ENCODE assay signal across 19 cellular contexts in the genomic region with DNA sequence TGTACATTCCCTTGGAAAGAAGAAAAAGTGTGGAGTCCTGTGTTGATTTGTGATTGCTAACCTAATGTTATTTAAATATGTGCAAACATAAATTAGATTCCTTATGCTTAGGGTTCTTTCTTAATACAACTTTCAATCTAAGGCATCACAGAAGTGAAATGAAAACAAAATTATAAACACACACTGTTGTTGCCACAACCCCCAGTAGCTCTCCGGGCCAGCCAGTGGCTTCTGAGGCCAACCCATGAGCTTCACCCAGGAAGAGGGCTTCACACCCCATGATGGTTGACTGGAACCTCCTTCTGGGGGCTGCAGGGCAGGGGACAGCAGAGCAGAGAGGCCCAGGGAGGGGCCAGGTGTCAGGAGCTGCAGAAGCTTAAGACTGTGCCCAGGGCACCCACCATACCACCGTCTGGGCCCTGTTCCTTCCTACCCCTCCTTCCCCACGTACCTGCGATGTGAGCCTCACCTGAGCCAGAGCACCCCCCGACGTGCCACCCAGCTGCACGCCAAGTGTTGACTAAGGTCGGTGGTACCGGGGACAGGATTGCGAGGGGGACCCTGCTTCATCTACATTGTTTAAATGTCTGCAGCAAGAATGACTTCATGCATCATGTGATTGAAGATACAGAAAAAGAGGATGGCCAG.
A peak's percentile ranks its signal among the peaks of the same experiment; 100 is the strongest.
DNase-seq lines count a peak whose midpoint lies in the region; ATAC-seq and TF ChIP-seq lines count a peak whose summit lies in the region.
"Had no signal": no experiment of that assay in that cellular context is flagged by ENCODE, and none has a peak within 500 bp of the region (broad histone marks: within the 10 kb centered on the region; RNA-seq: fewer than 3 reads in every experiment).

No MANE protein-coding gene starts in this region.

- H3K4me1 Mint-ChIP-seq in chondrocyte (ENCODE audit: low read depth), result peaks cover 8% of the 10 kb centered on the region
- H3K4me1 Mint-ChIP-seq: B cell; CD4-positive, CD25-positive, alpha-beta regulatory T cell had no signal

- no peaks in the 10 kb centered on the region for H3K27me3 Mint-ChIP-seq in chondrocyte (ENCODE audit: low read depth)

- H3K4me1 ChIP-seq in esophagus muscularis mucosa, result no peaks in the 10 kb centered on the region
- no peaks in the 10 kb centered on the region for H3K4me1 ChIP-seq in osteoblast (ENCODE audit: insufficient read depth, low read length)
- H3K4me1 ChIP-seq in upper lobe of right lung, result no peaks in the 10 kb centered on the region
- H3K4me1 ChIP-seq: Caco-2 had no signal

- H3K4me2 ChIP-seq in osteoblast (ENCODE audit: insufficient read depth, low read length), result no peak overlapping the region

- H3K9me3 ChIP-seq in esophagus muscularis mucosa, result peaks cover 0 to 9% (median 0%) of the 10 kb centered on the region in 4 donors
- no peaks in the 10 kb centered on the region for H3K9me3 ChIP-seq in osteoblast (ENCODE audit: low read depth, low read length)
- no peaks in the 10 kb centered on the region for H3K9me3 ChIP-seq in upper lobe of right lung
- H3K9me3 ChIP-seq: BLaER1, Caco-2 had no signal

- H3K4me3 Mint-ChIP-seq in chondrocyte (ENCODE audit: unreplicated experiment), result no peak overlapping the region
- H3K4me3 Mint-ChIP-seq: B cell; CD4-positive, CD25-positive, alpha-beta regulatory T cell; CD8-positive, alpha-beta T cell; H9 had no signal

- H3K79me2 ChIP-seq in osteoblast (ENCODE audit: insufficient read depth, low read length), result no peaks in the 10 kb centered on the region

- H3K4me3 ChIP-seq in esophagus muscularis mucosa (no peak overlapping the region), osteoblast (ENCODE audit: insufficient read depth, low read length) (no peak overlapping the region), upper lobe of right lung (no peak overlapping the region), H7 (ENCODE audit: insufficient read depth, low read depth, low read length) (no peak overlapping the region)
- H3K4me3 ChIP-seq: BLaER1 had no signal

- ATAC-seq in upper lobe of right lung, result no peak
- ATAC-seq: CD8-positive, alpha-beta T cell; HCT116 had no signal

- peaks cover 0 to 49% (median 0%) of the 10 kb centered on the region in 4 donors for H3K27me3 ChIP-seq in esophagus muscularis mucosa
- H3K27me3 ChIP-seq in osteoblast (ENCODE audit: insufficient read depth, low read length), result no peaks in the 10 kb centered on the region
- no peaks in the 10 kb centered on the region for H3K27me3 ChIP-seq in upper lobe of right lung
- H3K27me3 ChIP-seq in H7 (ENCODE audit: control insufficient read depth, insufficient read depth, low read length), result no peaks in the 10 kb centered on the region
- H3K27me3 ChIP-seq: BLaER1 had no signal

- intact Hi-C loops in esophagus muscularis mucosa (cut with DNase I), result no loop called here
- intact Hi-C loops in upper lobe of right lung (cut with DNase I), result no loop called here

- TF ChIP-seq CTCF in chondrocyte (IDR thresholded peaks at IDR 0.05) (no peak), esophagus muscularis mucosa (IDR thresholded peaks at IDR 0.05) (no peak), osteoblast (IDR thresholded peaks at IDR 0.05; ENCODE audit: extremely low read depth, low read depth, low read length) (no peak), upper lobe of right lung (IDR thresholded peaks at IDR 0.05) (no peak)

- peaks cover 5% of the 10 kb centered on the region for H3K36me3 Mint-ChIP-seq in chondrocyte (ENCODE audit: low read depth)
- H3K36me3 Mint-ChIP-seq: CD4-positive, CD25-positive, alpha-beta regulatory T cell; CD8-positive, alpha-beta T cell had no signal

- H3K27ac ChIP-seq in esophagus muscularis mucosa (replicated peaks in 1 of 4), result no peak overlapping the region
- H3K27ac ChIP-seq in osteoblast (ENCODE audit: low read depth, low read length), result no peak overlapping the region
- no peak overlapping the region for H3K27ac ChIP-seq in upper lobe of right lung
- H3K27ac ChIP-seq: 22Rv1, BLaER1, C4-2B had no signal

- no peak for TF ChIP-seq POLR2A in esophagus muscularis mucosa (IDR thresholded peaks at IDR 0.05; ENCODE audit: low read depth)

- peaks cover 19% of the 10 kb centered on the region for H3K9me3 Mint-ChIP-seq in chondrocyte (ENCODE audit: low read depth)

- H4K20me1 ChIP-seq in osteoblast (ENCODE audit: insufficient read depth, low read length), result no peaks in the 10 kb centered on the region
- H4K20me1 ChIP-seq: BLaER1 had no signal

- no peak overlapping the region for H3K27ac Mint-ChIP-seq in chondrocyte (ENCODE audit: unreplicated experiment)
- H3K27ac Mint-ChIP-seq: B cell; CD4-positive, CD25-positive, alpha-beta regulatory T cell; CD8-positive, alpha-beta T cell; H9 had no signal

- DNase-seq in chondrocyte (ENCODE audit: low spot score) (peak; percentile 73), esophagus muscularis mucosa (ENCODE audit: extremely low spot score) (peak; percentile 91), osteoblast (ENCODE audit: insufficient read length, low spot score, missing footprints) (peak; percentile 65), upper lobe of right lung (peak; percentile 52), RKO (ENCODE audit: low spot score) (no peak), H7 (no peak), dermis blood vessel endothelial cell (no peak)
- DNase-seq: Caco-2; CD4-positive, CD25-positive, alpha-beta regulatory T cell; CD8-positive, alpha-beta T cell; DMS153; DND-41; GOT3; H9 had no signal

- TF ChIP-seq EP300 in esophagus muscularis mucosa (IDR thresholded peaks at IDR 0.05), result no peak

- WGBS in esophagus muscularis mucosa, result 91% methylated on average over 10 of the region's 10 CpGs

- H3K36me3 ChIP-seq in esophagus muscularis mucosa, result no peaks in the 10 kb centered on the region
- no peaks in the 10 kb centered on the region for H3K36me3 ChIP-seq in osteoblast (ENCODE audit: insufficient read depth, low read length)
- H3K36me3 ChIP-seq in upper lobe of right lung, result no peaks in the 10 kb centered on the region
- no peaks in the 10 kb centered on the region for H3K36me3 ChIP-seq in H7 (replicated peaks; ENCODE audit: control insufficient read depth, insufficient read depth, low read length)
- H3K36me3 ChIP-seq: BLaER1 had no signal

- H2AFZ ChIP-seq in osteoblast (ENCODE audit: low read length), result no peak overlapping the region

Comparison
In these comparisons a context has a peak if more than half of its experiments do, and no peak if none do; other contexts are left out.
1. DNase-seq: peak in chondrocyte (single experiment), esophagus muscularis mucosa (single experiment), osteoblast (single experiment) and upper lobe of right lung (single experiment); none in RKO (single experiment), H7 (single experiment) and dermis blood vessel endothelial cell (single experiment).